Comparison of ENCODE assay signal across 21 cellular contexts in genomic region chr9:91784673-91785402, GRCh38.
"Had no signal": no experiment of that assay in that cellular context is flagged by ENCODE, and none has a peak within 500 bp of the region (broad histone marks: within the 10 kb centered on the region; RNA-seq: fewer than 3 reads in every experiment).

No MANE protein-coding gene starts in this region.

- H3K9ac ChIP-seq: neural progenitor cell had no signal

- ATAC-seq: activated T-cell treated with anti-CD3 and anti-CD28 coated beads, Interleukin-2, amount 50 U/mL, for 4 hours; left lung; WTC11 had no signal

- H3K4me1 ChIP-seq: ascending aorta, colonic mucosa, left lung had no signal

- H3K27ac ChIP-seq: adrenal gland, ascending aorta, brain microvascular endothelial cell, colonic mucosa, left lung, neural progenitor cell, right atrium auricular region, tibial artery had no signal

- H3K4me3 Mint-ChIP-seq: activated naive CD8-positive, alpha-beta T cell; activated T-cell treated with anti-CD3 and anti-CD28 coated beads, Interleukin-2, amount 50 U/mL, for 4 hours; mesothelial cell of epicardium; neural progenitor cell; WTC11 had no signal

- H3K9me3 ChIP-seq: adrenal gland, ascending aorta, colonic mucosa, left lung, tibial artery had no signal

- H3K9me3 Mint-ChIP-seq: activated T-helper 2 cell treated with anti-CD3 and anti-CD28 coated beads, Interferon-gamma antibody, Interleukin-2, Interleukin-4, amounts not matched to agents 10 μg/mL and 5 μg/mL and 100 μg/mL, durations not matched to agents 14 hours and 24 hours and 36 hours had no signal

- H3K4me3 ChIP-seq: adrenal gland, ascending aorta, colonic mucosa, left lung, lung, neural progenitor cell, right atrium auricular region, tibial artery had no signal

- H3K4me2 ChIP-seq: neural progenitor cell had no signal

- H3K36me3 ChIP-seq: adrenal gland, ascending aorta, brain microvascular endothelial cell, colonic mucosa, left lung, neural progenitor cell, right atrium auricular region, tibial artery had no signal

- H3K36me3 Mint-ChIP-seq: activated naive CD8-positive, alpha-beta T cell had no signal

- H3K27me3 ChIP-seq: adrenal gland, ascending aorta, brain microvascular endothelial cell, colonic mucosa, left lung, neural progenitor cell, right atrium auricular region had no signal

- H2AFZ ChIP-seq: neural progenitor cell had no signal

- H3K27ac Mint-ChIP-seq: activated naive CD8-positive, alpha-beta T cell; activated T-helper 2 cell treated with anti-CD3 and anti-CD28 coated beads, Interferon-gamma antibody, Interleukin-2, Interleukin-4, amounts not matched to agents 10 μg/mL and 5 μg/mL and 100 μg/mL, durations not matched to agents 14 hours and 24 hours and 36 hours; mesothelial cell of epicardium; neural progenitor cell had no signal

- DNase-seq: activated CD8-positive, alpha-beta memory T cell treated with anti-CD3 and anti-CD28 coated beads, Interleukin-2, amount 50 U/mL, for 4 hours; activated naive CD4-positive, alpha-beta T cell; activated T-cell treated with anti-CD3 and anti-CD28 coated beads, Interleukin-2, amount 50 U/mL, for 4 hours; brain microvascular endothelial cell; central memory CD4-positive, alpha-beta T cell; colonic mucosa; kidney; stimulated activated CD4-positive, alpha-beta T cell treated with anti-CD3 and anti-CD28 coated beads, Interleukin-4, amount 100 ng/mL, for 24 hours; stimulated activated naive CD4-positive, alpha-beta T cell treated with Interleukin-2 at 50 U/mL for 16 hours; T-helper 9 cell; tibial artery had no signal

- FAIRE-seq: kidney had no signal
